Comparison of ENCODE assay signal across 24 cellular contexts in the genomic region with DNA sequence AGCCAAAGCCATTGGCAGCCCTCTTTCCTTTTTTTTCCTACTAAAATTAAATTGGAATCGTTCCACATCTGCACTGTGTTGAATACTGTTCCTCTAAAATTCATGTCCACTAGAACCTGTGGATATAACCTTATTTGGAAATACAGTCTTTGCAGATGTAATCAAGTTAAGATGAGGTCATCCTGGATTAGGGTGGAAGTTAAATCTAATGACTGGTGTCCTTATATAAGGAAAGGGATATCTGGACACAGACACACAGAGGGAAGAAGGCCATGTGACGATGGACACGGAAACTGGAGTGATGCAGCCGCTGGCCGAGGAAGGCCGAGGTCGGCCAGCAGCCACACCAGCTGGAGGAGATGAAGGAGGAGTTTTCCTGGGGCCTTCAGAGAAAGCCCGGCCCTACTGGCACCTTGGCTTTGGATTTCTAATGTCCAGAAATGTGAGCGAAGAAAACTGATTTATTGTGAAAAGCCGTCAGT. TPM values are rescaled to one million over a fixed set of nuclear protein-coding genes. Genes with fewer than 3 reads are reported as not detected.
DNase-seq lines count a peak whose midpoint lies in the region; ATAC-seq and TF ChIP-seq lines count a peak whose summit lies in the region.
"Had no signal": no experiment of that assay in that cellular context is flagged by ENCODE, and none has a peak within 500 bp of the region (broad histone marks: within the 10 kb centered on the region; RNA-seq: fewer than 3 reads in every experiment).

No MANE protein-coding gene starts in this region.

- intact Hi-C loops in breast epithelium (cut with DNase I; ENCODE audit: low total_unique reads): no loop called here
- intact Hi-C loops in MCF 10A (cut with micrococcal nuclease): no loop called here
- intact Hi-C loops in Right ventricle myocardium superior (cut with DNase I): no loop called here

- peaks cover 8% of the 10 kb centered on the region for H3K9me3 Mint-ChIP-seq in MCF 10A (ENCODE audit: unreplicated experiment)
- H3K9me3 Mint-ChIP-seq: activated CD4-positive, alpha-beta memory T cell treated with anti-CD3 and anti-CD28 coated beads, Interleukin-2, amount 10 ng/mL, durations not matched to agents 7 days and 5 days; activated naive CD8-positive, alpha-beta T cell treated with anti-CD3 and anti-CD28 coated beads for 36 hours; stimulated activated memory B cell treated with anti-CD40 and anti-IgM and Interleukin-4, amounts not matched to agents 10 μg/mL and 1 μg/mL and 100 μg/mL, for 72 hours had no signal

- TF ChIP-seq CTCF in breast epithelium (IDR thresholded peaks at IDR 0.05) (no peak), MCF 10A (IDR thresholded peaks at IDR 0.05; ENCODE audit: unreplicated experiment) (no peak)

- no peaks in the 10 kb centered on the region for H3K36me3 ChIP-seq in breast epithelium
- no peaks in the 10 kb centered on the region for H3K36me3 ChIP-seq in muscle layer of colon (ENCODE audit: insufficient read depth, low read length)
- H3K36me3 ChIP-seq in HAP-1 (replicated peaks): no peaks in the 10 kb centered on the region
- H3K36me3 ChIP-seq: transverse colon, WERI-Rb-1 had no signal

- no TSS peak for BruUV-seq in MCF 10A (replicated peaks; lab: Mats Ljungman, UMichigan)

- DNase-seq in breast epithelium (ENCODE audit: low spot score in 2 of 2) (peak in 1 of 2 donors; percentile 47), MCF 10A (ENCODE audit: unreplicated experiment) (no peak), Right ventricle myocardium superior (peak; percentile 78), COR-L47 (lab: John Stamatoyannopoulos, UW) (no peak), HAP-1 (ENCODE audit: low spot score in 2 of 2) (no peak)
- DNase-seq: activated CD4-positive, alpha-beta memory T cell treated with anti-CD3 and anti-CD28 coated beads, Interleukin-2, amount 10 ng/mL, durations not matched to agents 7 days and 5 days; activated naive CD8-positive, alpha-beta T cell treated with anti-CD3 and anti-CD28 coated beads for 36 hours; activated T-cell treated with anti-CD3 and anti-CD28 coated beads, Interleukin-2, amount 50 U/mL, for 48 hours; central memory CD4-positive, alpha-beta T cell; effector memory CD4-positive, alpha-beta T cell; GOT3; Kasumi-1; naive B cell; NCI-H774; transverse colon; WERI-Rb-1 had no signal

- POLR2A ChIA-PET in MCF 10A (lab: Yijun Ruan, JAX): interaction anchor here (0.6 kb wide), 1 partner anchor 134 kb away, joined by 3 read pairs; no protein-coding TSS in a partner anchor

- no peak overlapping the region for H3K27ac Mint-ChIP-seq in MCF 10A (ENCODE audit: low read depth, unreplicated experiment)
- H3K27ac Mint-ChIP-seq: activated CD4-positive, alpha-beta memory T cell treated with anti-CD3 and anti-CD28 coated beads, Interleukin-2, amount 10 ng/mL, durations not matched to agents 7 days and 5 days; activated naive CD8-positive, alpha-beta T cell treated with anti-CD3 and anti-CD28 coated beads for 36 hours; naive B cell; progenitor cell of endocrine pancreas; stimulated activated memory B cell treated with anti-CD40 and anti-IgM and Interleukin-4, amounts not matched to agents 10 μg/mL and 1 μg/mL and 100 μg/mL, for 72 hours had no signal

- H3K27ac ChIP-seq in breast epithelium (peak overlapping the region; percentile 55 to 82), muscle layer of colon (ENCODE audit: low read depth, low read length) (peak overlapping the region; percentile 23)
- H3K27ac ChIP-seq: A549, C4-2B, transverse colon, WERI-Rb-1 had no signal

- TF ChIP-seq POLR2A in breast epithelium (IDR thresholded peaks at IDR 0.05): no peak

- no peak overlapping the region for H3K9ac ChIP-seq in muscle layer of colon (ENCODE audit: low read length)

- no peaks in the 10 kb centered on the region for H3K27me3 ChIP-seq in breast epithelium
- H3K27me3 ChIP-seq in muscle layer of colon (ENCODE audit: control insufficient read depth in 1 of 2, insufficient read depth in 2 of 2, low read length in 2 of 2): no peaks in the 10 kb centered on the region
- H3K27me3 ChIP-seq in HAP-1 (ENCODE audit: low read depth): no peaks in the 10 kb centered on the region
- H3K27me3 ChIP-seq: transverse colon had no signal

- H3K4me1 ChIP-seq in breast epithelium (no peaks in the 10 kb centered on the region), muscle layer of colon (ENCODE audit: insufficient read depth, low read length) (no peaks in the 10 kb centered on the region), HAP-1 (no peaks in the 10 kb centered on the region)
- H3K4me1 ChIP-seq: transverse colon had no signal

- H3K9me3 ChIP-seq in breast epithelium (no peaks in the 10 kb centered on the region), muscle layer of colon (ENCODE audit: low read length) (no peaks in the 10 kb centered on the region), HAP-1 (no peaks in the 10 kb centered on the region)
- H3K9me3 ChIP-seq: A549, transverse colon had no signal

- no peaks in the 10 kb centered on the region for H3K27me3 Mint-ChIP-seq in MCF 10A (ENCODE audit: insufficient read depth, unreplicated experiment)
- H3K27me3 Mint-ChIP-seq: progenitor cell of endocrine pancreas had no signal

- no peak overlapping the region for H3K4me3 Mint-ChIP-seq in MCF 10A (ENCODE audit: unreplicated experiment)
- H3K4me3 Mint-ChIP-seq: activated CD4-positive, alpha-beta memory T cell treated with anti-CD3 and anti-CD28 coated beads, Interleukin-2, amount 10 ng/mL, durations not matched to agents 7 days and 5 days; activated naive CD8-positive, alpha-beta T cell treated with anti-CD3 and anti-CD28 coated beads for 36 hours; naive B cell; stimulated activated memory B cell treated with anti-CD40 and anti-IgM and Interleukin-4, amounts not matched to agents 10 μg/mL and 1 μg/mL and 100 μg/mL, for 72 hours had no signal

- no peaks in the 10 kb centered on the region for H3K4me1 Mint-ChIP-seq in MCF 10A (ENCODE audit: insufficient read depth, unreplicated experiment)

- no peaks in the 10 kb centered on the region for H3K36me3 Mint-ChIP-seq in MCF 10A (ENCODE audit: insufficient read depth, unreplicated experiment)
- H3K36me3 Mint-ChIP-seq: activated naive CD8-positive, alpha-beta T cell treated with anti-CD3 and anti-CD28 coated beads for 36 hours; stimulated activated memory B cell treated with anti-CD40 and anti-IgM and Interleukin-4, amounts not matched to agents 10 μg/mL and 1 μg/mL and 100 μg/mL, for 72 hours had no signal

- in situ Hi-C loops in HAP-1 (cut with MboI; ENCODE audit: low sequenced_read_pairs): no loop called here

- H3K4me3 ChIP-seq in breast epithelium: no peak overlapping the region
- H3K4me3 ChIP-seq in muscle layer of colon (ENCODE audit: low read depth in 1 of 2, low read length in 2 of 2): no peak overlapping the region
- no peak overlapping the region for H3K4me3 ChIP-seq in HAP-1
- H3K4me3 ChIP-seq: A549, transverse colon had no signal

- ATAC-seq in Right ventricle myocardium superior (ENCODE audit: poor library complexity): peak; percentile 94
- ATAC-seq in GM21447 (IDR thresholded peaks at IDR 0.05; ENCODE audit: unreplicated experiment): no peak
- no peak for ATAC-seq in HG02759 (IDR thresholded peaks at IDR 0.05; ENCODE audit: unreplicated experiment)
- ATAC-seq: A549; Panc1; stimulated activated memory B cell treated with anti-CD40 and anti-IgM and Interleukin-4, amounts not matched to agents 10 μg/mL and 1 μg/mL and 100 μg/mL, for 72 hours had no signal

- CTCF ChIA-PET in MCF 10A (lab: Yijun Ruan, JAX): interaction anchor here (0.6 to 10.2 kb wide), 2 partner anchors 11 to 284 kb away, joined by 3 to 77 read pairs; no protein-coding TSS in a partner anchor

RNA-seq across cellular contexts. Expression of gene LONRF2, which starts 49.4 kb away (rescaled TPM):
- total RNA-seq in breast epithelium (10 to 100 TPM in 2 of 3 donors, 1 to 10 TPM in 1; 5.1 to 24.9 (median 19.9) TPM), MCF 10A (2022) (not detected in 2 replicates), Right ventricle myocardium superior (14.6 TPM)
- total RNA-seq: activated naive CD8-positive, alpha-beta T cell treated with anti-CD3 and anti-CD28 coated beads for 36 hours had no signal
